Comparison of ENCODE assay signal across 11 cellular contexts in the genomic region with DNA sequence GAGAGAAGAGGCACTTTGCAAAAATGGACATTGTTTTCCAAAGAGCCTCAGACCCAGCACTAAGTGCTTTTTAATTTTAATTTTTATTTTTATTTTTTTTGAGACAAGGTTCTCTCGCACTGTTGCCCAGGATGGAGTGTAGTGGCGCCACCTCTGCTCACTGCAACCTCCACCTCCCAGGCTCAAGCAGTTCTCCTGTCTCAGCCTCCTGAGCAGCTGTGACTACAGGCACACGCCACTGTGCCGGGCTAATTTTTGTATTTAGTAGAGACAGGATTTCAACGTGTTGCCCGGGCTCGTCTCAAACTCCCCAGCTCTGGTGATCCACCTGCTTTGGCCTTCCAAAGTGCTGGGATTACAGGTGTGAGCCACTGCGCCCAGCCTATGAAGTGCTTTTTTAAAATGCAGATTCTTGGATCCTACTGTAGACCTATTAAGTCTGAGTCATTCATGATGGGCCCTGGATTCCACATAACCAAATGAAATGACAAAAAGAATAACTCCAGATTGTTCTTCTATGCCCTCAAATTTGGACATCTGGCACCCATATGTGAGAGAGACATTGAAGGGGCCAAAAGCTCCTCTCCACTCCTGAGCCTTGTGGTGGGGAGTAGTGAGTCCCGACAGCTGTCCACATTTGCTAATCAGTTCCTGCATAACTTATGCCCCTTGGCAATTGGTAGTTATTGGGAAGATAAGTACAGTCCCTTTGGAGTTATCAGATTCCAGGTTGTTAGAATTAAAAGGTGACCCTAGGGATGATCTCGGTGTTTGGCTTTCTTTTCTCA. TPM values are rescaled to one million over a fixed set of nuclear protein-coding genes. Genes with fewer than 3 reads are reported as not detected.
A peak's percentile ranks its signal among the peaks of the same experiment; 100 is the strongest.
DNase-seq lines count a peak whose midpoint lies in the region; ATAC-seq, FAIRE-seq and TF ChIP-seq lines count a peak whose summit lies in the region.
"Had no signal": no experiment of that assay in that cellular context is flagged by ENCODE, and none has a peak within 500 bp of the region (broad histone marks: within the 10 kb centered on the region; RNA-seq: fewer than 3 reads in every experiment).

No MANE protein-coding gene starts in this region.

- intact Hi-C loops in HepG2 (cut with micrococcal nuclease; ENCODE audit: unreplicated experiment) (loop anchor here (5.0 kb wide), 1 partner anchor 283 kb away; the partner anchor contains the start of genes NAA15 and NDUFC1), right lobe of liver (cut with DNase I) (no loop called here), esophagus squamous epithelium (cut with DNase I) (no loop called here)

- H2AFZ ChIP-seq in HepG2 (ENCODE audit: low read length) (no peak overlapping the region), MM.1S (ENCODE audit: low read length) (no peak overlapping the region)

- BruUV-seq in HepG2 (replicated peaks; lab: Mats Ljungman, UMichigan) = no TSS peak

- no peak for TF ChIP-seq RAD21 in HepG2 (CRISPR knock-in tag; IDR thresholded peaks at IDR 0.05)

- H3K9ac ChIP-seq in HepG2 (ENCODE audit: insufficient read depth, low read depth, low read length) (no peak overlapping the region), MM.1S (ENCODE audit: low read length) (no peak overlapping the region)

- H3K9me3 ChIP-seq in HepG2 (ENCODE audit: low read length) (no peaks in the 10 kb centered on the region), right lobe of liver (no peaks in the 10 kb centered on the region), MM.1S (replicated peaks; ENCODE audit: insufficient read depth, low read length) (no peaks in the 10 kb centered on the region), esophagus squamous epithelium (no peaks in the 10 kb centered on the region)

- H3K36me3 ChIP-seq in HepG2 (replicated peaks in 1 of 2; ENCODE audit: control insufficient read depth in 1 of 2, insufficient read depth in 2 of 2, low read length in 2 of 2) (peaks cover 0 to 2% of the 10 kb centered on the region in 2 experiments; a peak in 2 of 5 replicates), right lobe of liver (no peaks in the 10 kb centered on the region), MM.1S (replicated peaks; ENCODE audit: insufficient read depth, low read length) (no peaks in the 10 kb centered on the region; the same call in 1 of the 2 replicates), esophagus squamous epithelium (no peaks in the 10 kb centered on the region)

- POLR2A ChIA-PET in HepG2 (lab: Yijun Ruan, JAX) (interaction anchor here (1.8 kb wide), 1 partner anchor 11 kb away, joined by 5 read pairs; no protein-coding TSS in a partner anchor), RWPE1 (lab: Yijun Ruan, JAX; ENCODE audit: low non-redundant PET) (no interaction called here)

- H3K4me2 ChIP-seq in HepG2 (ENCODE audit: low read depth, low read length) (peak overlapping the region; percentile 93; the same call in 1 of the 2 replicates), MM.1S (ENCODE audit: low read depth, low read length) (no peak overlapping the region)

- TF ChIP-seq POLR2A in HepG2 (IDR thresholded peaks at IDR 0.05; ENCODE audit: insufficient read depth in 1 of 2, low read depth in 2 of 2, low read length in 2 of 2) (no peak), right lobe of liver (IDR thresholded peaks at IDR 0.05) (no peak), esophagus squamous epithelium (IDR thresholded peaks at IDR 0.05) (no peak)

- H3K4me3 ChIP-seq in HepG2 (replicated peaks in 1 of 3; ENCODE audit: insufficient read depth in 1 of 3, low read depth in 2 of 3, low read length in 3 of 3) (peak overlapping the region in 1 of 3 experiments; percentile 21; a peak in 2 of 6 replicates), right lobe of liver (no peak overlapping the region), fibroblast of mammary gland (ENCODE audit: control insufficient read depth, low read depth, low read length) (no peak overlapping the region), MM.1S (ENCODE audit: low read length) (no peak overlapping the region), esophagus squamous epithelium (no peak overlapping the region)

- H3K4me1 ChIP-seq in HepG2 (ENCODE audit: insufficient read depth, low read length) (peaks cover 43% of the 10 kb centered on the region), right lobe of liver (peaks cover 0 to 28% (median 6%) of the 10 kb centered on the region in 4 donors), MM.1S (ENCODE audit: low read length) (peaks cover 14% of the 10 kb centered on the region), esophagus squamous epithelium (peaks cover 9 to 43% (median 21%) of the 10 kb centered on the region in 3 donors)

- no peaks in the 10 kb centered on the region for H3K9me2 ChIP-seq in MM.1S (replicated peaks; ENCODE audit: insufficient read depth, low read length)

- ATAC-seq in HepG2 = no peak
- ATAC-seq in right lobe of liver = no peak

- peaks cover 6% of the 10 kb centered on the region for H3F3A ChIP-seq in MM.1S (ENCODE audit: insufficient read depth, low read length)

- 0 out of 2 replicates have a peak, but pooled peaks have one; percentile 3 for TF ChIP-seq CTCF in HepG2 (CRISPR knock-in tag; IDR thresholded peaks at IDR 0.05)
- TF ChIP-seq CTCF in right lobe of liver (IDR thresholded peaks at IDR 0.05) = no peak
- TF ChIP-seq CTCF in RWPE1 (conservative IDR thresholded peaks at IDR 0.05; ENCODE audit: low read depth) = no peak
- TF ChIP-seq CTCF in fibroblast of mammary gland (conservative IDR thresholded peaks at IDR 0.05; ENCODE audit: control insufficient read depth, insufficient read depth, low read depth, low read length) = no peak
- TF ChIP-seq CTCF in MM.1S (IDR thresholded peaks at IDR 0.05; ENCODE audit: low read length) = no peak
- TF ChIP-seq CTCF in esophagus squamous epithelium (IDR thresholded peaks at IDR 0.05) = no peak

- H3K79me2 ChIP-seq in HepG2 (ENCODE audit: insufficient read depth, low read length) (peaks cover 69% of the 10 kb centered on the region), MM.1S (ENCODE audit: low read length) (peaks cover 80% of the 10 kb centered on the region)

- H3K27ac ChIP-seq in HepG2 (ENCODE audit: extremely low read length, insufficient read depth, low read length) = no peak overlapping the region
- no peak overlapping the region for H3K27ac ChIP-seq in right lobe of liver
- H3K27ac ChIP-seq in RWPE1 = peak overlapping the region; percentile 44
- H3K27ac ChIP-seq in MM.1S (ENCODE audit: low read length) = no peak overlapping the region
- no peak overlapping the region for H3K27ac ChIP-seq in esophagus squamous epithelium

- 89% methylated on average over 10 of the region's 10 CpGs for WGBS in HepG2 (ENCODE audit: low lambda C conversion rate)
- WGBS in right lobe of liver (ENCODE audit: insufficient coverage, low coverage, low lambda C conversion rate, missing lambda C conversion rate) = 83% methylated on average over 10 of the region's 10 CpGs
- 71 to 79% methylated on average over 9 to 10 of the region's 10 CpGs for WGBS in esophagus squamous epithelium, 2 donors

- H4K20me1 ChIP-seq in HepG2 (ENCODE audit: insufficient read depth, low read length) (peaks cover 16% of the 10 kb centered on the region), MM.1S (ENCODE audit: insufficient read depth, low read length) (peaks cover 2% of the 10 kb centered on the region; the same call in 1 of the 2 replicates)

- FAIRE-seq in HepG2 (lab: Jason Lieb, UNC) = no peak

- CTCF ChIA-PET in HepG2 (lab: Yijun Ruan, JAX; ENCODE audit: low intra/inter-chr PET ratio, low total read pairs) = no interaction called here
- CTCF ChIA-PET in RWPE1 (lab: Yijun Ruan, JAX) = no interaction called here

- in situ Hi-C loops in HepG2 (cut with HindIII; ENCODE audit: extremely low pct_ligation_motif_present, low pct_unique_long_range_greater_than_20kb) = no loop called here

- no peak for TF ChIP-seq EP300 in HepG2 (IDR thresholded peaks at IDR 0.05; ENCODE audit: low read depth in 2 of 2, low read length in 2 of 2)
- no peak for TF ChIP-seq EP300 in HepG2 (CRISPR knock-in tag; IDR thresholded peaks at IDR 0.05; ENCODE audit: borderline replicate concordance)

- H3K27me3 ChIP-seq in HepG2 (ENCODE audit: control insufficient read depth in 1 of 2, insufficient read depth in 2 of 2, low read length in 2 of 2) (no peaks in the 10 kb centered on the region; a peak in 1 of 5 replicates), right lobe of liver (no peaks in the 10 kb centered on the region), MM.1S (replicated peaks; ENCODE audit: insufficient read depth, low read length) (no peaks in the 10 kb centered on the region), esophagus squamous epithelium (no peaks in the 10 kb centered on the region)

- no peak for DNase-seq in HepG2 (ENCODE audit: low spot score)
- no peak for DNase-seq in right lobe of liver
- DNase-seq in RWPE1 (ENCODE audit: low spot score) = no peak
- peak; percentile 89 for DNase-seq in fibroblast of mammary gland (ENCODE audit: low read depth)
- no peak for DNase-seq in MM.1S
- DNase-seq in esophagus squamous epithelium (lab: John Stamatoyannopoulos, UW) = no peak
- DNase-seq in NOMO-1 treated with DMSO at 0.1 percent for 48 hours (lab: John Stamatoyannopoulos, UW; ENCODE audit: unreplicated experiment) = no peak
- DNase-seq in NCI-H146 treated with DMSO at 0.1 percent for 48 hours (lab: John Stamatoyannopoulos, UW; ENCODE audit: unreplicated experiment) = no peak
- DNase-seq: activated T-cell treated with anti-CD3 and anti-CD28 coated beads, Interleukin-2, amount 50 U/mL, for 24 hours; hypothalamus; T-helper 9 cell had no signal

RNA-seq across cellular contexts. Expression of gene NOCT, which starts 3.6 kb away (rescaled TPM):
- 11.0 and 13.1 TPM in 2 replicates for total RNA-seq in HepG2 (2016; rRNA removed; fragmentation: Illumina TruSeq; extraction: Trizol)
- total RNA-seq in HepG2 (2016; cell fraction: cytosol; rRNA removed; fragmentation: Illumina TruSeq; extraction: Trizol; ENCODE audit: low read depth) = 7.4 and 7.7 TPM in 2 replicates
- total RNA-seq in HepG2 (2016; cell fraction: insoluble cytoplasmic fraction; rRNA removed; fragmentation: Illumina TruSeq; extraction: Trizol) = 10.6 and 11.4 TPM in 2 replicates
- total RNA-seq in HepG2 (2016; cell fraction: membrane; rRNA removed; fragmentation: Illumina TruSeq; extraction: Trizol) = 8.1 and 8.3 TPM in 2 replicates
- total RNA-seq in HepG2 (2016; cell fraction: nucleus; rRNA removed; fragmentation: Illumina TruSeq; extraction: Trizol) = 6.7 and 7.6 TPM in 2 replicates
- polyA plus RNA-seq in HepG2 (2011; rRNA removed) = 3.5 and 3.6 TPM in 2 replicates
- 1.7 and 1.8 TPM in 2 replicates for polyA plus RNA-seq in HepG2 (2011; cell fraction: cytosol; rRNA removed)
- polyA plus RNA-seq in HepG2 (2011; cell fraction: nucleus; rRNA removed) = 3.6 and 4.8 TPM in 2 replicates
- polyA plus RNA-seq in HepG2 (2012) = 5.3 and 6.0 TPM in 2 replicates
- 0.45 and 0.55 TPM in 2 replicates for polyA plus RNA-seq in HepG2 (2016; cell fraction: cytosol; fragmentation: Illumina TruSeq; extraction: Trizol; ENCODE audit: low read depth)
- 6.1 and 6.3 TPM in 2 replicates for polyA plus RNA-seq in HepG2 (2016; cell fraction: insoluble cytoplasmic fraction; fragmentation: Illumina TruSeq; extraction: Trizol; ENCODE audit: low read depth)
- polyA plus RNA-seq in HepG2 (2016; cell fraction: membrane; fragmentation: Illumina TruSeq; extraction: Trizol; ENCODE audit: low read depth) = 1.7 and 2.1 TPM in 2 replicates
- 7.9 and 8.0 TPM in 2 replicates for polyA plus RNA-seq in HepG2 (2016; cell fraction: nucleus; fragmentation: Illumina TruSeq; extraction: Trizol; ENCODE audit: insufficient read depth, low read depth)
- 9.5 and 10.1 TPM in 2 replicates for polyA minus RNA-seq in HepG2 (2011; rRNA and poly(A)+ RNA removed; ENCODE audit: low replicate concordance)
- polyA minus RNA-seq in HepG2 (2011; cell fraction: cytosol; rRNA and poly(A)+ RNA removed) = 11.4 and 14.6 TPM in 2 replicates
- 6.4 and 12.3 TPM in 2 replicates for polyA minus RNA-seq in HepG2 (2011; cell fraction: nucleus; rRNA and poly(A)+ RNA removed)
- total RNA-seq in right lobe of liver = 10 to 100 TPM in 3 of 6 experiments, 1 to 10 TPM in 3; 3.5 to 20.5 (median 9.7) TPM
- 10 to 100 TPM in 1 of 4 donors, 1 to 10 TPM in 3; 4.4 to 19.0 (median 6.9) TPM for total RNA-seq in esophagus squamous epithelium
